Comparison of ENCODE assay signal across 7 cellular contexts in genomic region chr12:50780016-50780415, GRCh38.
"Had no signal": no experiment of that assay in that cellular context is flagged by ENCODE, and none has a peak within 500 bp of the region (broad histone marks: within the 10 kb centered on the region; RNA-seq: fewer than 3 reads in every experiment).

No MANE protein-coding gene starts in this region.

- H3K27me3 Mint-ChIP-seq: IgD-negative memory B cell had no signal

- H3K4me3 ChIP-seq: GM23248, HAP-1 had no signal

- H3K9me3 ChIP-seq: HAP-1 had no signal

- H3K27ac ChIP-seq: GM23248 had no signal

- H3K27ac Mint-ChIP-seq: IgD-negative memory B cell had no signal

- H2AFZ ChIP-seq: GM23248 had no signal

- H3K9me3 Mint-ChIP-seq: IgD-negative memory B cell had no signal

- H3K4me3 Mint-ChIP-seq: IgD-negative memory B cell had no signal

- DNase-seq: GM23248, GOT3, H7, KBM-7 had no signal

- ATAC-seq: HCT116 had no signal
